ENCODE assay signal across 24 cellular contexts in genomic region chr7:117183729-117184128, GRCh38.
DNase-seq lines count a peak whose midpoint lies in the region; ATAC-seq, FAIRE-seq and TF ChIP-seq lines count a peak whose summit lies in the region.
"Had no signal": no experiment of that assay in that cellular context is flagged by ENCODE, and none has a peak within 500 bp of the region (broad histone marks: within the 10 kb centered on the region; RNA-seq: fewer than 3 reads in every experiment).

No MANE protein-coding gene starts in this region.

- in situ Hi-C loops in K562 (cut with MboI) = no loop called here
- in situ Hi-C loops in HAP-1 (cut with MboI; ENCODE audit: low sequenced_read_pairs) = no loop called here

- H3K4me1 ChIP-seq in K562 (replicated peaks in 1 of 2; ENCODE audit: control insufficient read depth in 2 of 2, insufficient read depth in 2 of 2, low read length in 2 of 2) (peaks cover 0 to 12% of the 10 kb centered on the region in 2 experiments; a peak in 2 of 5 replicates), endothelial cell of umbilical vein (ENCODE audit: control insufficient read depth, extremely low read depth, insufficient read depth, low read length) (peaks cover 14% of the 10 kb centered on the region), HAP-1 (peaks cover 2% of the 10 kb centered on the region; the same call in 1 of the 2 replicates)
- H3K4me1 ChIP-seq: BLaER1 treated with 17β-estradiol and CSF1 and Interleukin-3, amounts not matched to agents 10 nM and 100 nM had no signal

- H3K27ac ChIP-seq in K562 (ENCODE audit: extremely low read depth, low read depth, low read length) (no peak overlapping the region), endothelial cell of umbilical vein (ENCODE audit: insufficient read depth, low read depth, low read length) (peak overlapping the region; percentile 55)
- H3K27ac ChIP-seq: BLaER1 treated with 17β-estradiol and CSF1 and Interleukin-3, amounts not matched to agents 10 nM and 100 nM had no signal

- peaks cover 17% of the 10 kb centered on the region; the same call in 2 of the 3 replicates for H3K36me3 ChIP-seq in K562 (ENCODE audit: control insufficient read depth, insufficient read depth, low read length)
- no peaks in the 10 kb centered on the region for H3K36me3 ChIP-seq in endothelial cell of umbilical vein (ENCODE audit: control insufficient read depth in 2 of 2, extremely low read depth in 1 of 2, insufficient read depth in 2 of 2, low read length in 2 of 2)
- no peaks in the 10 kb centered on the region for H3K36me3 ChIP-seq in HAP-1 (replicated peaks)
- H3K36me3 ChIP-seq: BE2C; BLaER1 treated with 17β-estradiol and CSF1 and Interleukin-3, amounts not matched to agents 10 nM and 100 nM had no signal

- H3K4me3 Mint-ChIP-seq in osteocyte (ENCODE audit: unreplicated experiment) = no peak overlapping the region
- H3K4me3 Mint-ChIP-seq in naive thymus-derived CD8-positive, alpha-beta T cell = no peak overlapping the region
- H3K4me3 Mint-ChIP-seq: CD14-positive monocyte; CD4-positive, alpha-beta T cell; CD8-positive, alpha-beta memory T cell; HFFc6 had no signal

- H3K9me1 ChIP-seq in K562 (ENCODE audit: control insufficient read depth, insufficient read depth, low read length) (no peaks in the 10 kb centered on the region), endothelial cell of umbilical vein (replicated peaks; ENCODE audit: control insufficient read depth, extremely low read depth, insufficient read depth, low read length) (no peaks in the 10 kb centered on the region)

- TF ChIP-seq EP300 in K562 (IDR thresholded peaks at IDR 0.05; ENCODE audit: low read length) = no peak

- H3K4me3 ChIP-seq in K562 (no peak overlapping the region), endothelial cell of umbilical vein (replicated peaks in 1 of 3; ENCODE audit: insufficient read depth in 1 of 3, low read depth in 1 of 3, low read length in 3 of 3) (no peak overlapping the region), HAP-1 (no peak overlapping the region)
- H3K4me3 ChIP-seq: BLaER1 treated with 17β-estradiol and CSF1 and Interleukin-3, amounts not matched to agents 10 nM and 100 nM; GM12878 had no signal

- H4K20me1 ChIP-seq in K562 (replicated peaks; ENCODE audit: control insufficient read depth, insufficient read depth, low read length) (no peaks in the 10 kb centered on the region), endothelial cell of umbilical vein (replicated peaks; ENCODE audit: control insufficient read depth, extremely low read depth, insufficient read depth, low read length) (no peaks in the 10 kb centered on the region)
- H4K20me1 ChIP-seq: BLaER1 treated with 17β-estradiol and CSF1 and Interleukin-3, amounts not matched to agents 10 nM and 100 nM had no signal

- no peak for TF ChIP-seq RAD21 in K562 (CRISPR knock-in tag; conservative IDR thresholded peaks at IDR 0.05 in 1 of 2, IDR thresholded peaks at IDR 0.05 in 1 of 2)

- TF ChIP-seq CTCF in K562 (IDR thresholded peaks at IDR 0.05 in 2 of 3, conservative IDR thresholded peaks at IDR 0.05 in 1 of 3; ENCODE audit: insufficient read depth in 2 of 3, low read depth in 1 of 3, low read length in 3 of 3) = no peak
- TF ChIP-seq CTCF in endothelial cell of umbilical vein (IDR thresholded peaks at IDR 0.05; ENCODE audit: extremely low read depth in 1 of 2, insufficient read depth in 1 of 2, low read depth in 1 of 2, low read length in 2 of 2) = no peak
- no peak for TF ChIP-seq CTCF in osteocyte (IDR thresholded peaks at IDR 0.05)

- CTCF ChIA-PET in K562 (lab: Yijun Ruan, JAX; ENCODE audit: low intra/inter-chr PET ratio) = no interaction called here
- CTCF ChIA-PET in endothelial cell of umbilical vein (lab: Charles Lee) = interaction anchor here (0.7 to 1.2 kb wide), 5 partner anchors 12 to 57 kb away, joined by 3 to 9 read pairs (median 3); no protein-coding TSS in a partner anchor

- BruUV-seq in K562 (replicated peaks; lab: Mats Ljungman, UMichigan) = no TSS peak
- BruUV-seq in endothelial cell of umbilical vein (replicated peaks; lab: Mats Ljungman, UMichigan) = no TSS peak

- peaks cover 34% of the 10 kb centered on the region for H3K36me3 Mint-ChIP-seq in osteocyte (ENCODE audit: unreplicated experiment)
- peaks cover 0 to 10% (median 0%) of the 10 kb centered on the region in 3 donors for H3K36me3 Mint-ChIP-seq in naive thymus-derived CD8-positive, alpha-beta T cell

- H3K9me3 ChIP-seq in K562 (replicated peaks; ENCODE audit: control insufficient read depth, insufficient read depth, low read depth, low read length) (no peaks in the 10 kb centered on the region), endothelial cell of umbilical vein (replicated peaks; ENCODE audit: control insufficient read depth, insufficient read depth, low read length) (no peaks in the 10 kb centered on the region), HAP-1 (no peaks in the 10 kb centered on the region)
- H3K9me3 ChIP-seq: BE2C; BLaER1 treated with 17β-estradiol and CSF1 and Interleukin-3, amounts not matched to agents 10 nM and 100 nM had no signal

- no peak overlapping the region for H3K9ac ChIP-seq in K562 (ENCODE audit: insufficient read depth in 1 of 2, low read depth in 2 of 2, low read length in 2 of 2)
- H3K9ac ChIP-seq in endothelial cell of umbilical vein (replicated peaks; ENCODE audit: extremely low read depth, insufficient read depth, low read length) = peak overlapping the region; percentile 39
- H3K9ac ChIP-seq: BLaER1 treated with 17β-estradiol and CSF1 and Interleukin-3, amounts not matched to agents 10 nM and 100 nM had no signal

- dilution Hi-C loops in endothelial cell of umbilical vein (cut with MboI; ENCODE audit: extremely low pct_ligation_motif_present, low sequenced_read_pairs) = no loop called here

- peaks cover 39% of the 10 kb centered on the region for H3K4me1 Mint-ChIP-seq in osteocyte (ENCODE audit: unreplicated experiment)
- H3K4me1 Mint-ChIP-seq in naive thymus-derived CD8-positive, alpha-beta T cell = peaks cover 0 to 3% (median 0%) of the 10 kb centered on the region in 4 donors
- H3K4me1 Mint-ChIP-seq: CD8-positive, alpha-beta memory T cell had no signal

- POLR2A ChIA-PET in K562 (lab: Yijun Ruan, JAX) (no interaction called here), endothelial cell of umbilical vein (lab: Charles Lee) (no interaction called here)
- POLR2A ChIA-PET in naive thymus-derived CD8-positive, alpha-beta T cell (lab: Charles Lee) = interaction anchor here (0.6 kb wide), 1 partner anchor 270 kb away, joined by 3 read pairs; no protein-coding TSS in a partner anchor

- no peak for TF ChIP-seq POLR2A in GM12891 (IDR thresholded peaks at IDR 0.05; ENCODE audit: low read depth, low read length)
- no peak for TF ChIP-seq POLR2A in K562 (conservative IDR thresholded peaks at IDR 0.05)
- no peak for TF ChIP-seq POLR2A in endothelial cell of umbilical vein (IDR thresholded peaks at IDR 0.05; ENCODE audit: low read depth, low read length)

- H3K4me2 ChIP-seq in K562 (ENCODE audit: insufficient read depth, low read length) = no peak overlapping the region
- H3K4me2 ChIP-seq in endothelial cell of umbilical vein (ENCODE audit: insufficient read depth, low read length) = peak overlapping the region; percentile 86
- H3K4me2 ChIP-seq: BLaER1 treated with 17β-estradiol and CSF1 and Interleukin-3, amounts not matched to agents 10 nM and 100 nM had no signal

- H2AFZ ChIP-seq in K562 (ENCODE audit: low read depth, low read length) (no peak overlapping the region), endothelial cell of umbilical vein (ENCODE audit: low read depth, low read length) (no peak overlapping the region)

- DNase-seq in GM12891 (ENCODE audit: insufficient read length, low spot score) = no peak
- DNase-seq in K562 (ENCODE audit: extremely low read depth in 1 of 4, low spot score in 3 of 4) = no peak
- no peak for DNase-seq in endothelial cell of umbilical vein (ENCODE audit: low read depth, low spot score)
- no peak for DNase-seq in osteocyte (ENCODE audit: extremely low spot score, unreplicated experiment)
- no peak for DNase-seq in activated T-cell treated with anti-CD3 and anti-CD28 coated beads for 4 hours
- DNase-seq in naive thymus-derived CD8-positive, alpha-beta T cell = no peak
- DNase-seq in HAP-1 (ENCODE audit: low spot score in 2 of 2) = no peak
- DNase-seq: ACHN; BE2C; CD4-positive, alpha-beta T cell; CD8-positive, alpha-beta memory T cell; DMS 273 treated with DMSO at 0.1 percent for 48 hours; DMS79; EL; GDM1; GOT3; H7; HFFc6 had no signal

- WGBS in K562 (ENCODE audit: insufficient coverage, low coverage, missing lambda C conversion rate) = 85% methylated on average over 2 of the region's 2 CpGs

- H3K27ac Mint-ChIP-seq in osteocyte (ENCODE audit: unreplicated experiment) = peak overlapping the region; percentile 45
- H3K27ac Mint-ChIP-seq in naive thymus-derived CD8-positive, alpha-beta T cell = no peak overlapping the region
- H3K27ac Mint-ChIP-seq: CD4-positive, alpha-beta T cell; CD8-positive, alpha-beta memory T cell; HFFc6 had no signal

- intact Hi-C loops in K562 (cut with micrococcal nuclease) (no loop called here), endothelial cell of umbilical vein (cut with micrococcal nuclease) (no loop called here)

- no peaks in the 10 kb centered on the region for H3K79me2 ChIP-seq in K562 (ENCODE audit: control insufficient read depth, insufficient read depth, low read length)
- H3K79me2 ChIP-seq in endothelial cell of umbilical vein (ENCODE audit: control insufficient read depth, insufficient read depth, low read length) = no peaks in the 10 kb centered on the region

- no peaks in the 10 kb centered on the region for H3K27me3 Mint-ChIP-seq in osteocyte (ENCODE audit: unreplicated experiment)
- no peaks in the 10 kb centered on the region for H3K27me3 Mint-ChIP-seq in naive thymus-derived CD8-positive, alpha-beta T cell
- H3K27me3 Mint-ChIP-seq: CD4-positive, alpha-beta T cell; CD8-positive, alpha-beta memory T cell had no signal

- FAIRE-seq in GM12891 (lab: Jason Lieb, UNC) = peak; percentile 50
- no peak for FAIRE-seq in K562 (lab: Jason Lieb, UNC)
- no peak for FAIRE-seq in endothelial cell of umbilical vein (lab: Jason Lieb, UNC)
- FAIRE-seq: D721Med, GM12878 had no signal

- ATAC-seq in K562 (no peak), HG02973 (IDR thresholded peaks at IDR 0.05; ENCODE audit: unreplicated experiment) (no peak)
- no peak for ATAC-seq in naive thymus-derived CD8-positive, alpha-beta T cell
- ATAC-seq: GM12878, HCT116 had no signal

- H3K27me3 ChIP-seq in K562 (ENCODE audit: control insufficient read depth in 2 of 2, insufficient read depth in 2 of 2, low read length in 2 of 2) (no peaks in the 10 kb centered on the region), endothelial cell of umbilical vein (ENCODE audit: control insufficient read depth in 2 of 2, insufficient read depth in 2 of 2, low read length in 2 of 2) (no peaks in the 10 kb centered on the region), HAP-1 (ENCODE audit: low read depth) (no peaks in the 10 kb centered on the region)
- H3K27me3 ChIP-seq: BE2C; BLaER1 treated with 17β-estradiol and CSF1 and Interleukin-3, amounts not matched to agents 10 nM and 100 nM had no signal

- no peaks in the 10 kb centered on the region for H3K9me3 Mint-ChIP-seq in osteocyte (ENCODE audit: unreplicated experiment)
- H3K9me3 Mint-ChIP-seq in naive thymus-derived CD8-positive, alpha-beta T cell = no peaks in the 10 kb centered on the region
- H3K9me3 Mint-ChIP-seq: CD14-positive monocyte; CD4-positive, alpha-beta T cell; CD8-positive, alpha-beta memory T cell; HFFc6 had no signal

TF ChIP-seq in endothelial cell of umbilical vein, 7 proteins besides CTCF, POLR2A, EP300 and RAD21 (continues in another document):
- no peak for TF ChIP-seq MYC (IDR thresholded peaks at IDR 0.05; ENCODE audit: low read depth, low read length)
